8 cellular contexts compared by ENCODE assay signal in genomic region chr1:235367000-235367908, GRCh38. TPM values are rescaled to one million over a fixed set of nuclear protein-coding genes. Genes with fewer than 3 reads are reported as not detected.
DNase-seq lines count a peak whose midpoint lies in the region; ATAC-seq and TF ChIP-seq lines count a peak whose summit lies in the region.

A gene with protein sequence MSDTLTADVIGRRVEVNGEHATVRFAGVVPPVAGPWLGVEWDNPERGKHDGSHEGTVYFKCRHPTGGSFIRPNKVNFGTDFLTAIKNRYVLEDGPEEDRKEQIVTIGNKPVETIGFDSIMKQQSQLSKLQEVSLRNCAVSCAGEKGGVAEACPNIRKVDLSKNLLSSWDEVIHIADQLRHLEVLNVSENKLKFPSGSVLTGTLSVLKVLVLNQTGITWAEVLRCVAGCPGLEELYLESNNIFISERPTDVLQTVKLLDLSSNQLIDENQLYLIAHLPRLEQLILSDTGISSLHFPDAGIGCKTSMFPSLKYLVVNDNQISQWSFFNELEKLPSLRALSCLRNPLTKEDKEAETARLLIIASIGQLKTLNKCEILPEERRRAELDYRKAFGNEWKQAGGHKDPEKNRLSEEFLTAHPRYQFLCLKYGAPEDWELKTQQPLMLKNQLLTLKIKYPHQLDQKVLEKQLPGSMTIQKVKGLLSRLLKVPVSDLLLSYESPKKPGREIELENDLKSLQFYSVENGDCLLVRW (plus strand): TSS chr1:235367427. CDS start chr1:235380050, 12,623 bp downstream.

- peak; percentile 18 for TF ChIP-seq CTCF in kidney epithelial cell (IDR thresholded peaks at IDR 0.05; ENCODE audit: insufficient read depth, low read length, poor library complexity, severe bottlenecking)

- DNase-seq in Ammon's horn (ENCODE audit: low spot score) (peak; percentile 99), NCI-H510A treated with DMSO at 0.1 percent for 48 hours (lab: John Stamatoyannopoulos, UW) (peak; percentile 80), kidney epithelial cell (ENCODE audit: low read depth) (peak; percentile 95)
- peak; percentile 77 to 79 for DNase-seq in activated CD4-positive, alpha-beta T cell treated with anti-CD3 and anti-CD28 coated beads for 4 hours
- DNase-seq in stimulated activated CD4-positive, alpha-beta T cell treated with anti-CD3 and anti-CD28 coated beads, Interleukin-15, amount 100 ng/mL, for 48 hours (ENCODE audit: low read depth in 2 of 2) = peak; percentile 81 to 88

- peak; percentile 99 for ATAC-seq in HG03439 (IDR thresholded peaks at IDR 0.05; ENCODE audit: unreplicated experiment)

- peak; percentile 95 for TF ChIP-seq POLR2A in GM19193 (IDR thresholded peaks at IDR 0.05; ENCODE audit: extremely low read depth, insufficient read depth, insufficient read length)

- peak within 1 kb of the TSS; percentile 80 for H3K4me3 ChIP-seq in kidney epithelial cell (ENCODE audit: low read depth, low read length)

- no peaks in the 10 kb centered on the region for H3K27me3 ChIP-seq in kidney epithelial cell (ENCODE audit: control insufficient read depth, insufficient read depth, low read length)

- peak within 1 kb of the TSS; percentile 54 for H3K27ac ChIP-seq in cingulate gyrus (ENCODE audit: low read depth, low read length)

- no peaks in the 10 kb centered on the region for H3K36me3 ChIP-seq in kidney epithelial cell (ENCODE audit: control insufficient read depth, insufficient read depth, low read length)

RNA-seq across cellular contexts. Expression of the gene that starts here (rescaled TPM):
- total RNA-seq in kidney epithelial cell = 21.8 and 24.7 TPM in 2 replicates

Comparison
In these comparisons a context has a peak if more than half of its experiments do, and no peak if none do; other contexts are left out.
1. Peak in every context shown above with its lines: DNase-seq, ATAC-seq, H3K4me3 ChIP-seq and H3K27ac ChIP-seq.